In genomic region chr9:86585422-86586143, GRCh38 we compare ENCODE assay signal across 11 cellular contexts.
DNase-seq lines count a peak whose midpoint lies in the region; ATAC-seq and TF ChIP-seq lines count a peak whose summit lies in the region.
"Had no signal": no experiment of that assay in that cellular context is flagged by ENCODE, and none has a peak within 500 bp of the region (broad histone marks: within the 10 kb centered on the region; RNA-seq: fewer than 3 reads in every experiment).

No MANE protein-coding gene starts in this region.

- 26 to 35% methylated on average over 7 of the region's 7 CpGs for WGBS in body of pancreas, 2 donors

- POLR2A ChIA-PET in HEK293T (lab: Yijun Ruan, JAX), result no interaction called here

- H3K4me1 ChIP-seq in body of pancreas, result no peaks in the 10 kb centered on the region
- peaks cover 6% of the 10 kb centered on the region for H3K4me1 ChIP-seq in lower lobe of right lung
- peaks cover 0 to 10% (median 3%) of the 10 kb centered on the region in 5 donors for H3K4me1 ChIP-seq in subcutaneous abdominal adipose tissue (ENCODE audit: control insufficient read depth in 5 of 5, insufficient read depth in 5 of 5, low read length in 5 of 5)
- H3K4me1 ChIP-seq: parathyroid adenoma had no signal

- ATAC-seq in body of pancreas (peak; percentile 78), lower lobe of right lung (no peak), GM21737 (IDR thresholded peaks at IDR 0.05; ENCODE audit: unreplicated experiment) (no peak)

- DNase-seq in HEK293T (ENCODE audit: extremely low spot score), result peak; percentile 48
- DNase-seq in body of pancreas, result no peak
- DNase-seq in lower lobe of right lung, result no peak
- no peak for DNase-seq in posterior cingulate gyrus
- no peak for DNase-seq in hippocampal formation (lab: John Stamatoyannopoulos, UW)
- DNase-seq: activated CD8-positive, alpha-beta memory T cell treated with anti-CD3 and anti-CD28 coated beads for 24 hours; head of caudate nucleus; SHP77 had no signal

- H3K27ac ChIP-seq in body of pancreas (peak overlapping the region in 2 of 4 donors; percentile 1 to 49), lower lobe of right lung (peak overlapping the region; percentile 25), subcutaneous abdominal adipose tissue (ENCODE audit: low read depth, low read length) (peak overlapping the region; percentile 23)
- H3K27ac ChIP-seq: parathyroid adenoma had no signal

- H3K9me3 ChIP-seq in body of pancreas, result no peaks in the 10 kb centered on the region
- H3K9me3 ChIP-seq in lower lobe of right lung, result no peaks in the 10 kb centered on the region
- H3K9me3 ChIP-seq in subcutaneous abdominal adipose tissue (ENCODE audit: control insufficient read depth in 5 of 5, low read length in 5 of 5), result no peaks in the 10 kb centered on the region

- H3K27me3 ChIP-seq in body of pancreas (no peaks in the 10 kb centered on the region), lower lobe of right lung (ENCODE audit: low read depth) (no peaks in the 10 kb centered on the region), subcutaneous abdominal adipose tissue (ENCODE audit: control insufficient read depth in 5 of 5, insufficient read depth in 4 of 5, low read length in 5 of 5) (peaks cover 0 to 7% (median 0%) of the 10 kb centered on the region in 5 donors)

- CTCF ChIA-PET in HEK293T (lab: Yijun Ruan, JAX), result interaction anchor here (1.0 kb wide), 1 partner anchor 12 kb away, joined by 3 read pairs; no protein-coding TSS in a partner anchor

- H3K36me3 ChIP-seq in body of pancreas (replicated peaks in 1 of 2; ENCODE audit: insufficient read depth in 1 of 2, low read depth in 2 of 2), result no peaks in the 10 kb centered on the region
- no peaks in the 10 kb centered on the region for H3K36me3 ChIP-seq in lower lobe of right lung
- H3K36me3 ChIP-seq in subcutaneous abdominal adipose tissue (ENCODE audit: control insufficient read depth in 5 of 5, insufficient read depth in 5 of 5, low read length in 5 of 5), result no peaks in the 10 kb centered on the region

- no peak overlapping the region for H3K9ac ChIP-seq in subcutaneous abdominal adipose tissue (ENCODE audit: low read length in 5 of 5)
- H3K9ac ChIP-seq: parathyroid adenoma had no signal

- TF ChIP-seq CTCF in body of pancreas (IDR thresholded peaks at IDR 0.05) (no peak), lower lobe of right lung (IDR thresholded peaks at IDR 0.05) (no peak)

- no peak for TF ChIP-seq POLR2A in body of pancreas (IDR thresholded peaks at IDR 0.05)

- no peak overlapping the region for H3K4me3 ChIP-seq in body of pancreas
- H3K4me3 ChIP-seq in lower lobe of right lung, result peak overlapping the region; percentile 15
- peak overlapping the region in 1 of 5 donors; percentile 51 for H3K4me3 ChIP-seq in subcutaneous abdominal adipose tissue (ENCODE audit: low read depth in 1 of 5, low read length in 5 of 5)

- intact Hi-C loops in body of pancreas (cut with DNase I), result no loop called here
- intact Hi-C loops in lower lobe of right lung (cut with DNase I), result no loop called here
- intact Hi-C loops in posterior cingulate gyrus (cut with DNase I), result no loop called here

TF ChIP-seq in HEK293T, 16 proteins besides CTCF, POLR2A, EP300 and RAD21:
- TF ChIP-seq NFRKB (IDR thresholded peaks at IDR 0.05) (no peak), TARDBP (IDR thresholded peaks at IDR 0.05) (no peak), FOXK2 (IDR thresholded peaks at IDR 0.05) (no peak), ELF4 (IDR thresholded peaks at IDR 0.05) (no peak), L3MBTL2 (conservative IDR thresholded peaks at IDR 0.05) (no peak), LEF1 (IDR thresholded peaks at IDR 0.05; ENCODE audit: borderline replicate concordance) (no peak), BHLHE40 (IDR thresholded peaks at IDR 0.05; ENCODE audit: borderline replicate concordance) (no peak), ARNT (IDR thresholded peaks at IDR 0.05) (no peak), FOXA1 (IDR thresholded peaks at IDR 0.05) (no peak), SUZ12 (IDR thresholded peaks at IDR 0.05) (no peak), SP1 (IDR thresholded peaks at IDR 0.05) (no peak), ZNF384 (IDR thresholded peaks at IDR 0.05) (no peak), CTBP1 (IDR thresholded peaks at IDR 0.05; ENCODE audit: borderline replicate concordance) (peak; percentile 84), FOXM1 (IDR thresholded peaks at IDR 0.05; ENCODE audit: borderline replicate concordance) (no peak), HDGF (IDR thresholded peaks at IDR 0.05; ENCODE audit: borderline replicate concordance) (no peak), PKNOX1 (IDR thresholded peaks at IDR 0.05) (peak; percentile 93)
